In the genomic region with DNA sequence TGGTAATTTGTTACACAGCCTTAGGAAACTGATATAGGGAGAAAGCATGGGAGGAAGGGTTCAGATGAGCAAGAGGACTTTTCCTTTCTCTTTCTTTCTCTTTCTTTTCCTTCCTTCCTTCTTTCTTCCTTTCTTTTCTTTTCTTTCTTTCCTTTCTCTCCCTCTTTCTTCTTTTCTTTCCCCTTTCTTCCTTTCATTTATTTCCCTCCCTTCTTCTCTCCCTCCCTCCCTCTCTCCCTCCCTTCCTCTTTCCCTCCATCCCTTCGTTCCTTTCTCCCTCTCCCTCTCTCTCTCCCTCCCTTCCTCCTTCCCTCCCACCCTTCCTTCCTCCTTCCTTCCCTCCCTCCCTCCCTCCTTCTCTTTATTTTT, we compare ENCODE assay signal across 11 cellular contexts.
"Had no signal": no experiment of that assay in that cellular context is flagged by ENCODE, and none has a peak within 500 bp of the region (broad histone marks: within the 10 kb centered on the region; RNA-seq: fewer than 3 reads in every experiment).

No MANE protein-coding gene starts in this region.

- H3K4me1 ChIP-seq: HAP-1 had no signal

- H3K4me3 ChIP-seq: GM23248, GM23338, HAP-1 had no signal

- H2AFZ ChIP-seq: GM23248, GM23338 had no signal

- DNase-seq: GM23248, GOT3, H7, H9, HCEC 1CT, HFFc6 had no signal

- FAIRE-seq: H1, H54 had no signal

- H3K36me3 ChIP-seq: HAP-1 had no signal

- H3K9ac ChIP-seq: GM23248 had no signal

- ATAC-seq: GM23338, HCT116 had no signal

- H3K27ac ChIP-seq: GM23248 had no signal

- H3K9me3 ChIP-seq: HAP-1 had no signal

- H3K4me2 ChIP-seq: GM23338 had no signal
